25 cellular contexts compared by ENCODE assay signal in genomic region chr15:38872732-38873131, GRCh38.
"Had no signal": no experiment of that assay in that cellular context is flagged by ENCODE, and none has a peak within 500 bp of the region (broad histone marks: within the 10 kb centered on the region; RNA-seq: fewer than 3 reads in every experiment).

No MANE protein-coding gene starts in this region.

- H3K36me3 Mint-ChIP-seq: activated naive CD4-positive, alpha-beta T cell treated with anti-CD3 and anti-CD28 coated beads, Interleukin-2, amount 10 ng/mL, durations not matched to agents 7 days and 5 days; activated naive CD8-positive, alpha-beta T cell treated with anti-CD3 and anti-CD28 coated beads, Interleukin-2, amount 10 ng/mL, durations not matched to agents 7 days and 5 days; mesothelial cell of epicardium; naive B cell; stimulated activated naive B cell treated with anti-CD40 and anti-IgM and Interleukin-4, amounts not matched to agents 10 μg/mL and 1 μg/mL and 100 μg/mL, for 72 hours had no signal

- H3K27ac Mint-ChIP-seq: activated CD4-positive, alpha-beta memory T cell treated with anti-CD3 and anti-CD28 coated beads, Interleukin-2, amount 10 ng/mL, durations not matched to agents 7 days and 5 days; activated CD4-positive, alpha-beta T cell treated with anti-CD3 and anti-CD28 coated beads, Interleukin-2, amount 10 ng/mL, durations not matched to agents 24 days and 14 days; activated naive CD4-positive, alpha-beta T cell treated with anti-CD3 and anti-CD28 coated beads, Interleukin-2, amount 10 ng/mL, durations not matched to agents 7 days and 5 days; activated naive CD8-positive, alpha-beta T cell treated with anti-CD3 and anti-CD28 coated beads, Interleukin-2, amount 10 ng/mL, durations not matched to agents 7 days and 5 days; activated T-cell treated with anti-CD3 and anti-CD28 coated beads, Interleukin-2, amount 50 U/mL, for 24 hours; effector memory CD8-positive, alpha-beta T cell; mesothelial cell of epicardium; naive B cell; stimulated activated naive B cell treated with anti-CD40 and anti-IgM and Interleukin-4, amounts not matched to agents 10 μg/mL and 1 μg/mL and 100 μg/mL, for 72 hours had no signal

- H3K27me3 Mint-ChIP-seq: activated CD4-positive, alpha-beta memory T cell treated with anti-CD3 and anti-CD28 coated beads, Interleukin-2, amount 10 ng/mL, durations not matched to agents 7 days and 5 days; activated naive CD8-positive, alpha-beta T cell treated with anti-CD3 and anti-CD28 coated beads, Interleukin-2, amount 10 ng/mL, durations not matched to agents 7 days and 5 days; stimulated activated naive B cell treated with anti-CD40 and anti-IgM and Interleukin-4, amounts not matched to agents 10 μg/mL and 1 μg/mL and 100 μg/mL, for 72 hours had no signal

- H3K27me3 ChIP-seq: brain microvascular endothelial cell, pancreas, tibial nerve had no signal

- H3K4me1 ChIP-seq: pancreas had no signal

- H3K27ac ChIP-seq: brain microvascular endothelial cell, pancreas, prostate gland had no signal

- H3K4me1 Mint-ChIP-seq: activated CD4-positive, alpha-beta memory T cell treated with anti-CD3 and anti-CD28 coated beads, Interleukin-2, amount 10 ng/mL, durations not matched to agents 7 days and 5 days; activated CD4-positive, alpha-beta T cell treated with anti-CD3 and anti-CD28 coated beads, Interleukin-2, amount 10 ng/mL, durations not matched to agents 24 days and 14 days; activated naive CD4-positive, alpha-beta T cell treated with anti-CD3 and anti-CD28 coated beads, Interleukin-2, amount 10 ng/mL, durations not matched to agents 7 days and 5 days; activated naive CD8-positive, alpha-beta T cell treated with anti-CD3 and anti-CD28 coated beads, Interleukin-2, amount 10 ng/mL, durations not matched to agents 7 days and 5 days; naive B cell; stimulated activated naive B cell treated with anti-CD40 and anti-IgM and Interleukin-4, amounts not matched to agents 10 μg/mL and 1 μg/mL and 100 μg/mL, for 72 hours had no signal

- H3K9me3 Mint-ChIP-seq: activated CD4-positive, alpha-beta memory T cell treated with anti-CD3 and anti-CD28 coated beads, Interleukin-2, amount 10 ng/mL, durations not matched to agents 7 days and 5 days; activated CD4-positive, alpha-beta T cell treated with anti-CD3 and anti-CD28 coated beads, Interleukin-2, amount 10 ng/mL, durations not matched to agents 24 days and 14 days; activated naive CD4-positive, alpha-beta T cell treated with anti-CD3 and anti-CD28 coated beads, Interleukin-2, amount 10 ng/mL, durations not matched to agents 7 days and 5 days; activated naive CD8-positive, alpha-beta T cell treated with anti-CD3 and anti-CD28 coated beads, Interleukin-2, amount 10 ng/mL, durations not matched to agents 7 days and 5 days; activated T-cell treated with anti-CD3 and anti-CD28 coated beads, Interleukin-2, amount 50 U/mL, for 24 hours had no signal

- H3K4me3 ChIP-seq: coronary artery, pancreas, prostate gland, smooth muscle cell, tibial nerve had no signal

- H3K36me3 ChIP-seq: brain microvascular endothelial cell, pancreas, prostate gland, tibial nerve had no signal

- H3K9me3 ChIP-seq: pancreas, prostate gland had no signal

- ATAC-seq: effector memory CD8-positive, alpha-beta T cell; pancreas; stimulated activated naive B cell treated with anti-CD40 and anti-IgM and Interleukin-4, amounts not matched to agents 10 μg/mL and 1 μg/mL and 100 μg/mL, for 72 hours had no signal

- DNase-seq: activated CD4-positive, alpha-beta memory T cell treated with anti-CD3 and anti-CD28 coated beads, Interleukin-2, amount 10 ng/mL, durations not matched to agents 7 days and 5 days; activated CD4-positive, alpha-beta T cell treated with anti-CD3 and anti-CD28 coated beads, Interleukin-2, amount 10 ng/mL, durations not matched to agents 24 days and 14 days; activated CD4-positive, CD25-positive, alpha-beta regulatory T cell treated with anti-CD3 and anti-CD28 coated beads, Interleukin-2, amount 50 U/mL, for 72 hours; activated CD8-positive, alpha-beta memory T cell treated with anti-CD3 and anti-CD28 coated beads, Interleukin-2, amount 50 U/mL, for 48 hours; activated gamma-delta T cell; activated naive CD4-positive, alpha-beta T cell treated with anti-CD3 and anti-CD28 coated beads, Interleukin-2, amount 10 ng/mL, durations not matched to agents 7 days and 5 days; activated naive CD8-positive, alpha-beta T cell treated with anti-CD3 and anti-CD28 coated beads, Interleukin-2, amount 10 ng/mL, durations not matched to agents 7 days and 5 days; activated T-cell treated with anti-CD3 and anti-CD28 coated beads, Interleukin-2, amount 50 U/mL, for 24 hours; amniotic stem cell; brain microvascular endothelial cell; effector memory CD8-positive, alpha-beta T cell; foreskin fibroblast; head of caudate nucleus; mammary epithelial cell; naive B cell; pancreas; retina; stimulated activated CD4-positive, alpha-beta T cell treated with anti-CD3 and anti-CD28 coated beads, Interleukin-15, amount 100 ng/mL, for 24 hours; stimulated activated CD4-positive, alpha-beta T cell treated with anti-CD3 and anti-CD28 coated beads, Interleukin-2, amount 100 ng/mL, for 24 hours; stimulated activated naive B cell treated with anti-CD40 and anti-IgM and Interleukin-4, amounts not matched to agents 10 μg/mL and 1 μg/mL and 100 μg/mL, for 72 hours had no signal

- H3K4me3 Mint-ChIP-seq: activated CD4-positive, alpha-beta memory T cell treated with anti-CD3 and anti-CD28 coated beads, Interleukin-2, amount 10 ng/mL, durations not matched to agents 7 days and 5 days; activated CD4-positive, alpha-beta T cell treated with anti-CD3 and anti-CD28 coated beads, Interleukin-2, amount 10 ng/mL, durations not matched to agents 24 days and 14 days; activated naive CD4-positive, alpha-beta T cell treated with anti-CD3 and anti-CD28 coated beads, Interleukin-2, amount 10 ng/mL, durations not matched to agents 7 days and 5 days; activated naive CD8-positive, alpha-beta T cell treated with anti-CD3 and anti-CD28 coated beads, Interleukin-2, amount 10 ng/mL, durations not matched to agents 7 days and 5 days; activated T-cell treated with anti-CD3 and anti-CD28 coated beads, Interleukin-2, amount 50 U/mL, for 24 hours; effector memory CD8-positive, alpha-beta T cell; mesothelial cell of epicardium; naive B cell; stimulated activated naive B cell treated with anti-CD40 and anti-IgM and Interleukin-4, amounts not matched to agents 10 μg/mL and 1 μg/mL and 100 μg/mL, for 72 hours had no signal
